8 cellular contexts compared by ENCODE assay signal in the genomic region with DNA sequence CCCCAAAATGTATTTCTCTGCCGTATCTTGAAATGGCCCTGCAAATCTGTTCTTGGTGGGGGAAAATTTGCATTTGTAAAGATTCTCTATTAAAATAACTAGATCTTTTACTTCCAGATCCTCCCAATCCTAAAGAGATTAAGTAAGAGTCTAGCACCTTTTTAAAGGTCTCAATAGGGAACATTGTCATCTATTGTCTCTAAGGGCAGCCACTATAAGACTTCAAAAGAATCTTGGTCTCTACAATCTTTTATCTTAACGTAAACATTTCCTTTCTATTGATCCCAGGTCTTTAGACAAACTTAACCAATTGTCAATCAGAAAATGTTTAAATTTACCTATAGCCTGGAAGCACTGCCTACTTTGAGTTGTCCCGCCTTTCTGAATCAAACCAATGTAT.
"Had no signal": no experiment of that assay in that cellular context is flagged by ENCODE, and none has a peak within 500 bp of the region (broad histone marks: within the 10 kb centered on the region; RNA-seq: fewer than 3 reads in every experiment).

No MANE protein-coding gene starts in this region.

- H3K9me3 ChIP-seq: HAP-1 had no signal

- DNase-seq: GM23248, GOT3, H7, H9, HCEC 1CT, HFFc6 had no signal

- H2AFZ ChIP-seq: GM23248 had no signal

- H3K27ac ChIP-seq: GM23248 had no signal

- H3K4me1 ChIP-seq: HAP-1 had no signal

- H3K4me3 ChIP-seq: GM23248, HAP-1 had no signal

- H3K9me3 Mint-ChIP-seq: HFFc6 had no signal

- H3K9ac ChIP-seq: GM23248 had no signal

- H3K4me3 Mint-ChIP-seq: H9, HFFc6 had no signal

- H3K27ac Mint-ChIP-seq: H9, HFFc6 had no signal

- ATAC-seq: HCT116 had no signal

- H3K36me3 ChIP-seq: HAP-1 had no signal
